ENCODE assay signal across 8 cellular contexts in the genomic region with DNA sequence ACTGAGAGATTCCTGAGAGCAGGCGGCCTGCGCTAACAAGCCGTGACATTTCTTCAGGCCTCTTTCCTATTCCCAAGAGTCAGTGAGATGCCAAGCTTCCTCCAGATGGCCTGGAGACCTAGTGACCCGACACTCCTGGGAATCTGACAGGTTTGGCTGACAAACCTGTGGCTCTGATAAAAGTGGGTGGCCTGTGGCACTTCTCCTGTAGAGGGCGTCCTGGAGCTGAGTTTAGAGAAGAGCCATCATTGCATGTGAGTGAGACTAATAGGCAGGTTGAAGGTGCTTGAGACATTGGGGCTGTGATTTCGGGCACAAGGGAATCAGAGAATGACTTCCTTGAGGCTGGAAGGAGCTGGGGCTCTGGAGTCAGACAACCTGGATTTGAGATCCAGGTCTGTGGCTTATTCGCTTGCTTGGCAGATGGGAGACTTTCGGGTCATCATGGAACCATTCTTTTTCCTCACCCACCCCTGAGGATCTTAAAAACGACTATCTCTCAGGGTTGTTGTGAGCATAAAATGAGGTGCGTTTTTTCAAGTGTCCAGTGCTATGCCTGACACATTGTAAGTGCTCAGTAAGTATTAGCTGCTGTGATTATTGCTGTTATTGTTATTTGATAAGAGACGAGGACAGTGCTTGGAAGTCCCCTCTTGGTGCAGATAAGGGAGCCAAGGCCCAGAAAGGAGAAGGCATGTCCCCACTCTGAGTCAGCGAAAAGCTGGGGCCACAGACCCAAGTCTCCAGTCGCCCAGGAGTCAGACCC.
DNase-seq lines count a peak whose midpoint lies in the region; ATAC-seq and TF ChIP-seq lines count a peak whose summit lies in the region.

No MANE protein-coding gene starts in this region.

- TF ChIP-seq CTCF in GM12872 (IDR thresholded peaks at IDR 0.05; ENCODE audit: insufficient read depth, low read depth, low read length), result peak; percentile 70
- peak in 29 of 56 donors; percentile 13 to 49 (median 25) for TF ChIP-seq CTCF in dorsolateral prefrontal cortex (IDR thresholded peaks at IDR 0.05 in 54 of 56, conservative IDR thresholded peaks at IDR 0.05 in 2 of 56; ENCODE audit: low read depth in 1 of 56, partially characterized antibody in 56 of 56)
- peak; percentile 19 for TF ChIP-seq CTCF in psoas muscle (IDR thresholded peaks at IDR 0.05)

- H3K27me3 ChIP-seq in dorsolateral prefrontal cortex (no peaks in the 10 kb centered on the region), psoas muscle (ENCODE audit: insufficient read depth in 3 of 3, low read length in 2 of 3) (peaks cover 0 to 4% (median 2%) of the 10 kb centered on the region in 3 donors)

- 53% methylated on average over 13 of the region's 13 CpGs for WGBS in psoas muscle, 3 donors

- H3K4me3 ChIP-seq in dorsolateral prefrontal cortex (no peak overlapping the region), psoas muscle (no peak overlapping the region)

- no peaks in the 10 kb centered on the region for H3K4me1 ChIP-seq in psoas muscle

- TF ChIP-seq POLR2A in GM18505 (IDR thresholded peaks at IDR 0.05; ENCODE audit: borderline replicate concordance, extremely low read depth, insufficient read depth, insufficient read length), result no peak

- no peaks in the 10 kb centered on the region for H3K9me3 ChIP-seq in psoas muscle

- DNase-seq in AG20443 (ENCODE audit: low spot score), result peak; percentile 52
- peak; percentile 1 for DNase-seq in NCI-H748 treated with DMSO at 0.1 percent for 48 hours (lab: John Stamatoyannopoulos, UW)
- no peak for DNase-seq in dorsolateral prefrontal cortex
- no peak for DNase-seq in psoas muscle

- H3K36me3 ChIP-seq in psoas muscle (ENCODE audit: insufficient read depth in 1 of 2, low read depth in 1 of 2), result no peaks in the 10 kb centered on the region

- H3K27ac ChIP-seq in dorsolateral prefrontal cortex, result no peak overlapping the region
- no peak overlapping the region for H3K27ac ChIP-seq in psoas muscle

- no peak for ATAC-seq in psoas muscle
- ATAC-seq in GM18505 (IDR thresholded peaks at IDR 0.05; ENCODE audit: unreplicated experiment), result no peak
- ATAC-seq in HG03139 (IDR thresholded peaks at IDR 0.05; ENCODE audit: unreplicated experiment), result no peak
- ATAC-seq in HG03432 (IDR thresholded peaks at IDR 0.05; ENCODE audit: unreplicated experiment), result no peak

- intact Hi-C loops in dorsolateral prefrontal cortex (cut with DNase I) (no loop called here), psoas muscle (cut with DNase I) (loop anchor here in 1 of 2 donors (10.0 kb wide), 1 partner anchor 256 kb away; no protein-coding TSS in a partner anchor)

Comparison
In these comparisons a context has a peak if more than half of its experiments do, and no peak if none do; other contexts are left out.
1. DNase-seq: peak in AG20443 (single experiment) and NCI-H748 treated with DMSO at 0.1 percent for 48 hours (single experiment); none in dorsolateral prefrontal cortex (0 of 10) and psoas muscle (0 of 2).
2. CTCF ChIP-seq: peak in every context shown above with its lines; median percentile 70 in GM12872; 25 in dorsolateral prefrontal cortex; 19 in psoas muscle.